8 cellular contexts compared by ENCODE assay signal in genomic region chr11:30322826-30323710, GRCh38. TPM values are rescaled to one million over a fixed set of nuclear protein-coding genes. Genes with fewer than 3 reads are reported as not detected.
A peak's percentile ranks its signal among the peaks of the same experiment; 100 is the strongest.
DNase-seq lines count a peak whose midpoint lies in the region; ATAC-seq and TF ChIP-seq lines count a peak whose summit lies in the region.

Gene ARL14EP, plus strand, starts transcription at chr11:30323104. Its CDS starts 7,845 bp downstream, at chr11:30330949.

- H3K27ac ChIP-seq in Panc1 (ENCODE audit: low read length) (peak within 1 kb of the TSS; percentile 87), esophagus (ENCODE audit: low read depth in 2 of 2, low read length in 1 of 2) (peak within 1 kb of the TSS; percentile 75 to 92), muscle layer of colon (ENCODE audit: low read depth, low read length) (peak within 1 kb of the TSS; percentile 81)

- TF ChIP-seq CTCF in Panc1 (IDR thresholded peaks at IDR 0.05) = no peak

- H3K36me3 ChIP-seq in Panc1 (ENCODE audit: control insufficient read depth, insufficient read depth, low read length) (peaks cover 3% of the 10 kb centered on the region), esophagus (ENCODE audit: control insufficient read depth in 2 of 2, insufficient read depth in 2 of 2, low read length in 1 of 2) (no peaks in the 10 kb centered on the region), muscle layer of colon (ENCODE audit: insufficient read depth, low read length) (no peaks in the 10 kb centered on the region)

- WGBS in esophagus, 2 donors = 1% methylated on average over 44 to 51 of the region's 51 CpGs

- in situ Hi-C loops in KBM-7 (cut with MboI; ENCODE audit: low pct_unique_long_range_greater_than_20kb, low sequenced_read_pairs) (no loop called here), Panc1 (cut with HindIII; ENCODE audit: low pct_unique_long_range_greater_than_20kb, low sequenced_read_pairs) (no loop called here)

- H3K27me3 ChIP-seq in Panc1 (ENCODE audit: control insufficient read depth, insufficient read depth, low read length) (no peaks in the 10 kb centered on the region), esophagus (ENCODE audit: control insufficient read depth in 1 of 2, insufficient read depth in 2 of 2, low read length in 2 of 2) (no peaks in the 10 kb centered on the region), muscle layer of colon (ENCODE audit: control insufficient read depth in 1 of 2, insufficient read depth in 2 of 2, low read length in 2 of 2) (no peaks in the 10 kb centered on the region)

- peak within 1 kb of the TSS; percentile 96 for H3K9ac ChIP-seq in muscle layer of colon (ENCODE audit: low read length)

- H3K9me3 ChIP-seq in Panc1 (ENCODE audit: control insufficient read depth, insufficient read depth, low read depth, low read length) (no peaks in the 10 kb centered on the region), esophagus (ENCODE audit: control insufficient read depth in 2 of 2, insufficient read depth in 1 of 2, low read depth in 1 of 2, low read length in 1 of 2) (no peaks in the 10 kb centered on the region), muscle layer of colon (ENCODE audit: low read length) (no peaks in the 10 kb centered on the region)

- TSS peak; percentile 89 for BruUV-seq in Panc1 (replicated peaks; lab: Mats Ljungman, UMichigan)

- peak; percentile 88 for DNase-seq in DMS153 treated with DMSO at 0.1 percent for 48 hours (lab: John Stamatoyannopoulos, UW; ENCODE audit: unreplicated experiment)
- peak; percentile 97 for DNase-seq in KBM-7
- DNase-seq in Panc1 (ENCODE audit: low read depth, low spot score) = peak; percentile 64
- DNase-seq in activated T-cell treated with anti-CD3 and anti-CD28 coated beads, Interleukin-2, amount 50 U/mL, for 4 hours = peak; percentile 86
- DNase-seq in stimulated activated CD8-positive, alpha-beta memory T cell treated with anti-CD3 and anti-CD28 coated beads, Interleukin-7, amount 100 ng/mL, for 24 hours (ENCODE audit: low read depth) = peak; percentile 70

- POLR2A ChIA-PET in Panc1 (lab: Charles Lee) = interaction anchor here (0.5 to 0.7 kb wide), 3 partner anchors 50 to 1653 kb away, joined by 3 to 10 read pairs (median 4); no protein-coding TSS in a partner anchor

- peak within 1 kb of the TSS; percentile 99 for H3K4me3 Mint-ChIP-seq in activated T-cell treated with anti-CD3 and anti-CD28 coated beads, Interleukin-2, amount 50 U/mL, for 4 hours

- H3K4me1 Mint-ChIP-seq in activated T-cell treated with anti-CD3 and anti-CD28 coated beads, Interleukin-2, amount 50 U/mL, for 4 hours (ENCODE audit: low read depth) = peaks cover 43% of the 10 kb centered on the region

- intact Hi-C loops in Panc1 (cut with micrococcal nuclease; ENCODE audit: unreplicated experiment) = no loop called here

- H3K9me3 Mint-ChIP-seq in activated T-cell treated with anti-CD3 and anti-CD28 coated beads, Interleukin-2, amount 50 U/mL, for 4 hours = no peaks in the 10 kb centered on the region

- CTCF ChIA-PET in Panc1 (lab: Charles Lee) = no interaction called here

- H3K27me3 Mint-ChIP-seq in activated T-cell treated with anti-CD3 and anti-CD28 coated beads, Interleukin-2, amount 50 U/mL, for 4 hours (ENCODE audit: low read depth) = peaks cover 10% of the 10 kb centered on the region

- ATAC-seq in GM21717 (IDR thresholded peaks at IDR 0.05; ENCODE audit: unreplicated experiment) = peak; percentile 98
- ATAC-seq in Panc1 = peak; percentile 100
- ATAC-seq in activated T-cell treated with anti-CD3 and anti-CD28 coated beads, Interleukin-2, amount 50 U/mL, for 4 hours = peak; percentile 95 to 98

- peaks cover 9% of the 10 kb centered on the region; the same call in 1 of the 2 replicates for H3K4me1 ChIP-seq in Panc1 (ENCODE audit: control insufficient read depth, insufficient read depth, low read length)
- no peaks in the 10 kb centered on the region for H3K4me1 ChIP-seq in esophagus (ENCODE audit: control insufficient read depth in 2 of 2, insufficient read depth in 2 of 2, low read length in 1 of 2)
- H3K4me1 ChIP-seq in muscle layer of colon (ENCODE audit: insufficient read depth, low read length) = peaks cover 36% of the 10 kb centered on the region

- H3K4me3 ChIP-seq in Panc1 (ENCODE audit: low read depth in 2 of 2, low read length in 2 of 2) = peak within 1 kb of the TSS; percentile 68 to 97
- peak within 1 kb of the TSS; percentile 86 to 96 for H3K4me3 ChIP-seq in esophagus (ENCODE audit: low read depth in 1 of 2, low read length in 2 of 2)
- H3K4me3 ChIP-seq in muscle layer of colon (ENCODE audit: low read depth in 1 of 2, low read length in 2 of 2) = peak within 1 kb of the TSS; percentile 76 to 89

- peaks cover 12% of the 10 kb centered on the region for H3K36me3 Mint-ChIP-seq in activated T-cell treated with anti-CD3 and anti-CD28 coated beads, Interleukin-2, amount 50 U/mL, for 4 hours (ENCODE audit: insufficient read depth)

RNA-seq across cellular contexts. Expression of gene ARL14EP, which starts in this region (rescaled TPM):
- total RNA-seq in Panc1 (2021; ENCODE audit: unreplicated experiment) = 22.1 TPM
- polyA plus RNA-seq in Panc1 (2012; ENCODE audit: insufficient read length) = 13.9 TPM
- total RNA-seq in activated T-cell treated with anti-CD3 and anti-CD28 coated beads, Interleukin-2, amount 50 U/mL, for 4 hours = 10 to 100 TPM; 25.4 to 32.5 (median 30.8) TPM
- 1 to 10 TPM; 6.2 to 7.3 TPM for polyA plus RNA-seq in esophagus

Comparison
In these comparisons a context has a peak if more than half of its experiments do, and no peak if none do; other contexts are left out.
1. Peak in every context shown above with its lines: DNase-seq, ATAC-seq, H3K4me3 ChIP-seq and H3K27ac ChIP-seq.